ENCODE assay signal across 8 cellular contexts in the genomic region with DNA sequence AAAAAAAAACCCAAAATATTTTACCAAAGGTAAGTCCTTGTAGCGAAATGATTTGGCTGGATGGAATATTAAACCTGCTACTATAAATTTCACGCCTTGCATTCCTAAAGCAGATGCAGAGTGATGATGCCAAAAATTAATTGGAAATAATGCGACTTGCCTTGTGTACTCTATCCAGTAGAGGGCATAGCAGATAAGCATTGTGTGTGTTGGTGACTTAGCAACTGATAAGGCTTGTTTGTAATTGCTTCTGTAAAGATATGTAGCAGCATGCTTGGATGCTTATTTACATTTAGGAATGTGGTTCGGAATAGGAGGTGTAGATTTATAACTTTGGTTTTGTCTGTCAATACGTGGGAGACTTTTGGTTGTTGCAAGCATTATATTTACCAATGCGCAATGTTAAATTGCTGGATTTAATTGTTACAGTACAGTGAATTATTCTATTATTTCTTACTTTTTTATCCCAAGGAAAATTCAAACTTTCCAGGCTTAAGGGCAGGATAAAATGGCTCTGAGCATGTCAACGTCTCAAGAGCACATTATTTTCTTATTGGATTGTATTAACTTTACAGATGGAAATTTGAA.
DNase-seq lines count a peak whose midpoint lies in the region; ATAC-seq lines count a peak whose summit lies in the region.

No MANE protein-coding gene starts in this region.

- peak; percentile 59 for ATAC-seq in HG03378 (IDR thresholded peaks at IDR 0.05; ENCODE audit: unreplicated experiment)
- no peak for ATAC-seq in HG03457 (IDR thresholded peaks at IDR 0.05; ENCODE audit: unreplicated experiment)

- DNase-seq in DMS53 treated with DMSO at 0.1 percent for 48 hours (lab: John Stamatoyannopoulos, UW; ENCODE audit: unreplicated experiment), result peak; percentile 54
- peak; percentile 80 for DNase-seq in NCI-H748 treated with DMSO at 0.1 percent for 48 hours (lab: John Stamatoyannopoulos, UW)
- DNase-seq in dermis microvascular lymphatic vessel endothelial cell (ENCODE audit: low read depth in 2 of 2), result peak; percentile 38 to 59
- DNase-seq in myocyte (ENCODE audit: low read depth), result peak; percentile 51
- DNase-seq in OCI-M2 (lab: John Stamatoyannopoulos, UW; ENCODE audit: unreplicated experiment), result no peak
- DNase-seq in activated gamma-delta T cell treated with Interleukin-2 at 50 U/mL for 16 hours, result no peak

Comparison
In these comparisons a context has a peak if more than half of its experiments do, and no peak if none do; other contexts are left out.
1. DNase-seq: peak in DMS53 treated with DMSO at 0.1 percent for 48 hours (single experiment), NCI-H748 treated with DMSO at 0.1 percent for 48 hours (single experiment), dermis microvascular lymphatic vessel endothelial cell (2 of 2) and myocyte (single experiment); none in OCI-M2 (single experiment) and activated gamma-delta T cell treated with Interleukin-2 at 50 U/mL for 16 hours (single experiment).